In the genomic region with DNA sequence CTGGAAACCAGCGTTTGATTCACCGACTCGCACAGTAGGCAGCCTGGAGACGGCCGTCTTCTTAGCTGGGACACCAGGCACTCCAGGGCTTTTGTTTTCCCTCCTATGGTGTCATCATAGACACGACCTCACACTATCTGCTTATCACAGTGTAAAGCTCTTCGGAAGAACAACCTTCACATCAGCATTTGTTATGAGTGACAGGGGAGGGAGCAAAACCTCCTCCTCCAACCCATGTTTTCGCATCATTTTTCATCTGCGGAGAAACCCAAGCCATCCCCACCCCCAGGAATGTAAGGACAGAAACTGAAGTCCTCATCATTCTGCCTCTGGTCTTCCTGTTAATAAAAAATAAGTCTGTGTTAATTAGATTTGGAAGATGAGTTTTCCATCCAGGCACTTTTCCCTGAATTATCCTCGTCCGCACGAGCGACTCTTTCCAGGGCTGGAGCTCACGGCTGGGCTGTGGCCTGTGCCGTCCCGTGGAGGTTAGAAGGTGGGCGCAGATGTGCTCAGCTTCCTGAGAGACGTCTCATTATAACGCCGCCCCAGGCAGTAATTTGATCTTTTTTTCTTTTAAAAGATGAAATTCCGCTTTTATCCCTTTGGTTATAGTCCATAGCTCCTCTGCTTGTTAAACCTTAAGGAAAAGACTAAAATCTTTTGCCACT, we compare ENCODE assay signal across 29 cellular contexts.
"Had no signal": no experiment of that assay in that cellular context is flagged by ENCODE, and none has a peak within 500 bp of the region (broad histone marks: within the 10 kb centered on the region; RNA-seq: fewer than 3 reads in every experiment).

No MANE protein-coding gene starts in this region.

- FAIRE-seq: bronchial epithelial cell had no signal

- H3K36me3 ChIP-seq: SJCRH30 had no signal

- DNase-seq: activated CD4-positive, alpha-beta memory T cell treated with anti-CD3 and anti-CD28 coated beads for 36 hours; activated CD4-positive, alpha-beta T cell treated with anti-CD3 and anti-CD28 coated beads for 4 hours; activated CD4-positive, alpha-beta T cell treated with anti-CD3 and anti-CD28 coated beads, Interleukin-2, amount 50 U/mL, for 1 hour; activated CD8-positive, alpha-beta memory T cell treated with anti-CD3 and anti-CD28 coated beads, Interleukin-2, amount 50 U/mL, for 4 hours; activated naive CD4-positive, alpha-beta T cell treated with anti-CD3 and anti-CD28 coated beads, Interleukin-2, amount 10 ng/mL, durations not matched to agents 7 days and 5 days; activated naive CD8-positive, alpha-beta T cell treated with anti-CD3 and anti-CD28 coated beads, Interleukin-2, amount 50 U/mL, for 24 hours; activated T-cell treated with anti-CD3 and anti-CD28 coated beads for 4 hours; activated T-cell treated with anti-CD3 and anti-CD28 coated beads, Interleukin-2, amount 50 U/mL, for 4 hours; anterior cingulate cortex; caudate nucleus; Karpas-422; NCI-H1105; NCI-H1417 treated with DMSO at 0.1 percent for 48 hours; NCI-H187 treated with DMSO at 0.1 percent for 48 hours; NCI-H2081; NCI-H2171 treated with DMSO at 0.1 percent for 48 hours; NCI-H226; NCI-H446 treated with DMSO at 0.1 percent for 48 hours; NCI-H524; NCI-H69; SHP77; T1000 had no signal

- H3K9me3 ChIP-seq: SJCRH30 had no signal

- H3K27ac Mint-ChIP-seq: activated CD4-positive, alpha-beta memory T cell treated with anti-CD3 and anti-CD28 coated beads for 36 hours; activated naive CD4-positive, alpha-beta T cell treated with anti-CD3 and anti-CD28 coated beads, Interleukin-2, amount 10 ng/mL, durations not matched to agents 7 days and 5 days; activated naive CD8-positive, alpha-beta T cell; activated naive CD8-positive, alpha-beta T cell treated with anti-CD3 and anti-CD28 coated beads, Interleukin-2, amount 50 U/mL, for 24 hours; activated T-helper 1 cell treated with anti-CD3 and anti-CD28 coated beads, Interleukin-12 subunit alpha, Interleukin-12 subunit beta, Interleukin-2, Interleukin-4 antibody, amounts not matched to agents 30 ng/mL and 10 ng/mL and 1 ng/mL, durations not matched to agents 14 hours and 24 hours and 36 hours had no signal

- H3K4me3 ChIP-seq: SJCRH30, SK-N-MC had no signal

- H3K36me3 Mint-ChIP-seq: activated CD4-positive, alpha-beta memory T cell treated with anti-CD3 and anti-CD28 coated beads for 36 hours; activated naive CD4-positive, alpha-beta T cell treated with anti-CD3 and anti-CD28 coated beads, Interleukin-2, amount 10 ng/mL, durations not matched to agents 7 days and 5 days; activated naive CD8-positive, alpha-beta T cell; brain had no signal

- H3K9me3 Mint-ChIP-seq: activated naive CD4-positive, alpha-beta T cell treated with anti-CD3 and anti-CD28 coated beads, Interleukin-2, amount 10 ng/mL, durations not matched to agents 7 days and 5 days; activated naive CD8-positive, alpha-beta T cell treated with anti-CD3 and anti-CD28 coated beads, Interleukin-2, amount 50 U/mL, for 24 hours; activated T-helper 1 cell treated with anti-CD3 and anti-CD28 coated beads, Interleukin-12 subunit alpha, Interleukin-12 subunit beta, Interleukin-2, Interleukin-4 antibody, amounts not matched to agents 30 ng/mL and 10 ng/mL and 1 ng/mL, durations not matched to agents 14 hours and 24 hours and 36 hours had no signal

- H3K4me3 Mint-ChIP-seq: activated CD4-positive, alpha-beta memory T cell treated with anti-CD3 and anti-CD28 coated beads for 36 hours; activated naive CD4-positive, alpha-beta T cell treated with anti-CD3 and anti-CD28 coated beads, Interleukin-2, amount 10 ng/mL, durations not matched to agents 7 days and 5 days; activated naive CD8-positive, alpha-beta T cell; activated naive CD8-positive, alpha-beta T cell treated with anti-CD3 and anti-CD28 coated beads, Interleukin-2, amount 50 U/mL, for 24 hours; activated T-cell treated with anti-CD3 and anti-CD28 coated beads, Interleukin-2, amount 50 U/mL, for 4 hours; activated T-helper 1 cell treated with anti-CD3 and anti-CD28 coated beads, Interleukin-12 subunit alpha, Interleukin-12 subunit beta, Interleukin-2, Interleukin-4 antibody, amounts not matched to agents 30 ng/mL and 10 ng/mL and 1 ng/mL, durations not matched to agents 14 hours and 24 hours and 36 hours had no signal

- H3K27me3 ChIP-seq: SJCRH30 had no signal

- H3K4me1 Mint-ChIP-seq: activated naive CD4-positive, alpha-beta T cell treated with anti-CD3 and anti-CD28 coated beads, Interleukin-2, amount 10 ng/mL, durations not matched to agents 7 days and 5 days; activated naive CD8-positive, alpha-beta T cell treated with anti-CD3 and anti-CD28 coated beads, Interleukin-2, amount 50 U/mL, for 24 hours had no signal

- H3K27ac ChIP-seq: SJCRH30, SK-N-MC had no signal

- ATAC-seq: activated naive CD8-positive, alpha-beta T cell treated with anti-CD3 and anti-CD28 coated beads, Interleukin-2, amount 50 U/mL, for 24 hours; activated T-cell treated with anti-CD3 and anti-CD28 coated beads, Interleukin-2, amount 50 U/mL, for 4 hours; Panc1 had no signal

- H3K27me3 Mint-ChIP-seq: activated naive CD4-positive, alpha-beta T cell treated with anti-CD3 and anti-CD28 coated beads, Interleukin-2, amount 10 ng/mL, durations not matched to agents 7 days and 5 days had no signal
